In the genomic region with DNA sequence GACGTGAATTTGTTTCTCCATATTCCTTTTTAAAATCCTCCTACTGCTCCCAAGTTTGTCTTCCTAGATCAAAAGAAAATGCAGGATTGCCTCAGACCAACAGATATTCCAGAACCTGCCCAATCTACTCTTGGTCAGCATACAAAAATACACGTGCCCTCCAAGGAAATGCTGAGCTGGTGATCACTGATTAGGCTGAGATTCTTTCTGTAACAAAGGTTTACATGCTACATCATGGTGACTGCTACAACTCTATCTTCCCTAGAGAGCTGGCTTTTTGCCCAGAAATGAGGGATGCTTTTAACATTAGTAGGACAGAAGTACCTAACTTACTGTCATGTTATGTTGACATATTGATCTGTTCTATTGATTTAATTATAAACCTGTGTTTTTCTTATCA, we compare ENCODE assay signal across 21 cellular contexts. TPM values are rescaled to one million over a fixed set of nuclear protein-coding genes. Genes with fewer than 3 reads are reported as not detected.
DNase-seq lines count a peak whose midpoint lies in the region; ATAC-seq and TF ChIP-seq lines count a peak whose summit lies in the region.
"Had no signal": no experiment of that assay in that cellular context is flagged by ENCODE, and none has a peak within 500 bp of the region (broad histone marks: within the 10 kb centered on the region; RNA-seq: fewer than 3 reads in every experiment).

No MANE protein-coding gene starts in this region.

- H2AFZ ChIP-seq in PC-3 (ENCODE audit: low read length) (no peak overlapping the region), fibroblast of lung (ENCODE audit: low read length) (no peak overlapping the region)

- DNase-seq in A172 (ENCODE audit: low spot score) (peak; percentile 59), PC-3 (peak; percentile 76), fibroblast of lung (ENCODE audit: low read depth in 2 of 2) (peak; percentile 3 to 5), aorta (no peak), Caco-2 (no peak), HCEC 1CT (no peak)
- DNase-seq: activated naive CD4-positive, alpha-beta T cell treated with anti-CD3 and anti-CD28 coated beads for 36 hours; effector memory CD4-positive, alpha-beta T cell; NCI-H446; Peyer's patch; small intestine; T-helper 1 cell had no signal

- no peaks in the 10 kb centered on the region for H3K4me1 Mint-ChIP-seq in Caco-2 (ENCODE audit: low read depth, unreplicated experiment)
- H3K4me1 Mint-ChIP-seq: brain had no signal

- TF ChIP-seq CTCF in HEK293 (tag by site-specific recombination; IDR thresholded peaks at IDR 0.05) (no peak), PC-3 (conservative IDR thresholded peaks at IDR 0.05; ENCODE audit: low read depth, low read length) (no peak), fibroblast of lung (conservative IDR thresholded peaks at IDR 0.05 in 1 of 2, IDR thresholded peaks at IDR 0.05 in 1 of 2; ENCODE audit: low read depth in 1 of 2, low read length in 2 of 2) (no peak), Caco-2 (IDR thresholded peaks at IDR 0.05; ENCODE audit: insufficient read depth in 1 of 2, low read depth in 1 of 2, low read length in 1 of 2, severe bottlenecking in 1 of 2, unreplicated experiment in 1 of 2) (no peak)

- H3K9ac ChIP-seq in PC-3 (ENCODE audit: low read length) (no peak overlapping the region), fibroblast of lung (ENCODE audit: insufficient read depth, low read length) (no peak overlapping the region)

- no peak overlapping the region for H3K4me3 Mint-ChIP-seq in Caco-2 (ENCODE audit: unreplicated experiment)
- H3K4me3 Mint-ChIP-seq: activated naive CD4-positive, alpha-beta T cell treated with anti-CD3 and anti-CD28 coated beads for 36 hours; brain; stimulated activated naive CD8-positive, alpha-beta T cell treated with anti-CD3 and anti-CD28 coated beads, Interleukin-15, Interleukin-2, amounts not matched to agents 100 ng/mL and 50 ng/mL, for 24 hours had no signal

- no peak overlapping the region for H3K4me3 ChIP-seq in HEK293 (ENCODE audit: low read depth, low read length)
- no peak overlapping the region for H3K4me3 ChIP-seq in PC-3 (ENCODE audit: low read length)
- no peak overlapping the region for H3K4me3 ChIP-seq in fibroblast of lung (replicated peaks in 1 of 4; ENCODE audit: control extremely low read depth in 1 of 4, insufficient read depth in 1 of 4, low read depth in 3 of 4, low read length in 4 of 4)
- H3K4me3 ChIP-seq in aorta (ENCODE audit: low read length in 2 of 2), result no peak overlapping the region
- H3K4me3 ChIP-seq in Caco-2 (ENCODE audit: low read depth, low read length), result no peak overlapping the region
- H3K4me3 ChIP-seq: Peyer's patch had no signal

- H3K36me3 Mint-ChIP-seq in Caco-2 (ENCODE audit: insufficient read depth, unreplicated experiment), result no peaks in the 10 kb centered on the region
- H3K36me3 Mint-ChIP-seq: brain had no signal

- peaks cover 18% of the 10 kb centered on the region for H3K27me3 Mint-ChIP-seq in Caco-2 (ENCODE audit: insufficient read depth, unreplicated experiment)
- H3K27me3 Mint-ChIP-seq: stimulated activated naive CD8-positive, alpha-beta T cell treated with anti-CD3 and anti-CD28 coated beads, Interleukin-15, Interleukin-2, amounts not matched to agents 100 ng/mL and 50 ng/mL, for 24 hours had no signal

- H3K9me2 ChIP-seq in PC-3 (replicated peaks; ENCODE audit: low read length), result no peaks in the 10 kb centered on the region

- no peaks in the 10 kb centered on the region for H3F3A ChIP-seq in PC-3 (ENCODE audit: low read length, unreplicated experiment)

- WGBS in aorta, 2 donors, result 44 to 50% methylated on average over 2 of the region's 2 CpGs

- H3K4me1 ChIP-seq in HEK293 (ENCODE audit: control insufficient read depth, insufficient read depth, low read length) (peaks cover 4% of the 10 kb centered on the region; the same call in 1 of the 2 replicates), PC-3 (ENCODE audit: insufficient read depth, low read length) (no peaks in the 10 kb centered on the region), fibroblast of lung (ENCODE audit: control insufficient read depth, extremely low read depth, insufficient read depth, low read length) (no peaks in the 10 kb centered on the region), aorta (ENCODE audit: control insufficient read depth in 1 of 2, insufficient read depth in 2 of 2, low read length in 2 of 2) (no peaks in the 10 kb centered on the region), Caco-2 (no peaks in the 10 kb centered on the region)
- H3K4me1 ChIP-seq: Peyer's patch had no signal

- H3K36me3 ChIP-seq in HEK293 (ENCODE audit: control insufficient read depth in 2 of 2, insufficient read depth in 1 of 2, low read length in 2 of 2), result no peaks in the 10 kb centered on the region
- H3K36me3 ChIP-seq in PC-3 (ENCODE audit: low read depth, low read length), result no peaks in the 10 kb centered on the region
- H3K36me3 ChIP-seq in fibroblast of lung (ENCODE audit: control insufficient read depth, insufficient read depth, low read length), result no peaks in the 10 kb centered on the region
- H3K36me3 ChIP-seq in aorta (ENCODE audit: control insufficient read depth in 1 of 2, insufficient read depth in 2 of 2, low read length in 1 of 2), result no peaks in the 10 kb centered on the region
- H3K36me3 ChIP-seq in Caco-2 (ENCODE audit: control insufficient read depth, insufficient read depth, low read length), result no peaks in the 10 kb centered on the region
- H3K36me3 ChIP-seq: Peyer's patch had no signal

- H3K79me2 ChIP-seq in PC-3 (ENCODE audit: low read length), result no peaks in the 10 kb centered on the region
- no peaks in the 10 kb centered on the region for H3K79me2 ChIP-seq in fibroblast of lung (ENCODE audit: control insufficient read depth, insufficient read depth, low read length)

- no peak overlapping the region for H3K27ac Mint-ChIP-seq in Caco-2 (ENCODE audit: unreplicated experiment)
- H3K27ac Mint-ChIP-seq: activated naive CD4-positive, alpha-beta T cell treated with anti-CD3 and anti-CD28 coated beads for 36 hours; brain; stimulated activated naive CD8-positive, alpha-beta T cell treated with anti-CD3 and anti-CD28 coated beads, Interleukin-15, Interleukin-2, amounts not matched to agents 100 ng/mL and 50 ng/mL, for 24 hours had no signal

- no peaks in the 10 kb centered on the region for H4K20me1 ChIP-seq in PC-3 (ENCODE audit: low read length)
- no peaks in the 10 kb centered on the region for H4K20me1 ChIP-seq in fibroblast of lung (ENCODE audit: control insufficient read depth, extremely low read depth, insufficient read depth, low read length)

- ATAC-seq in PC-3 (no peak), aorta (ENCODE audit: low FRiP score) (no peak), GM21381 (IDR thresholded peaks at IDR 0.05; ENCODE audit: unreplicated experiment) (no peak)

- peaks cover 53% of the 10 kb centered on the region for H3K27me3 ChIP-seq in PC-3 (ENCODE audit: low read length)
- H3K27me3 ChIP-seq in fibroblast of lung (ENCODE audit: control insufficient read depth, insufficient read depth, low read length), result no peaks in the 10 kb centered on the region
- H3K27me3 ChIP-seq in aorta (ENCODE audit: control insufficient read depth in 1 of 2, insufficient read depth in 2 of 2, low read length in 1 of 2), result no peaks in the 10 kb centered on the region
- no peaks in the 10 kb centered on the region for H3K27me3 ChIP-seq in Caco-2 (replicated peaks; ENCODE audit: control insufficient read depth, insufficient read depth, low read length)
- H3K27me3 ChIP-seq: Peyer's patch had no signal

- CTCF ChIA-PET in HEK293 (lab: Yijun Ruan, JAX) (interaction anchor here (0.6 to 1.8 kb wide), 2 partner anchors 14 to 196 kb away, joined by 3 to 8 read pairs; no protein-coding TSS in a partner anchor), PC-3 (lab: Charles Lee) (interaction anchor here (0.9 kb wide), 1 partner anchor 14 kb away, joined by 4 read pairs; no protein-coding TSS in a partner anchor), Caco-2 (lab: Charles Lee) (no interaction called here)

- H3K9me3 Mint-ChIP-seq in Caco-2 (ENCODE audit: unreplicated experiment), result peaks cover 18% of the 10 kb centered on the region
- H3K9me3 Mint-ChIP-seq: activated naive CD4-positive, alpha-beta T cell treated with anti-CD3 and anti-CD28 coated beads for 36 hours had no signal

- intact Hi-C loops in PC-3 (cut with micrococcal nuclease), result no loop called here
- intact Hi-C loops in aorta (cut with DNase I), result no loop called here
- intact Hi-C loops in Caco-2 (cut with micrococcal nuclease; ENCODE audit: unreplicated experiment), result no loop called here

- H3K4me2 ChIP-seq in PC-3 (ENCODE audit: low read length) (no peak overlapping the region), fibroblast of lung (ENCODE audit: extremely low read depth, insufficient read depth, low read length) (no peak overlapping the region)

- H3K9me3 ChIP-seq in HEK293 (ENCODE audit: control insufficient read depth, insufficient read depth, low read depth, low read length) (no peaks in the 10 kb centered on the region), PC-3 (ENCODE audit: low read length) (no peaks in the 10 kb centered on the region), fibroblast of lung (ENCODE audit: control insufficient read depth, insufficient read depth, low read depth, low read length) (no peaks in the 10 kb centered on the region), aorta (ENCODE audit: control insufficient read depth, low read length) (no peaks in the 10 kb centered on the region), Caco-2 (no peaks in the 10 kb centered on the region; the same call in 1 of the 2 replicates)

- POLR2A ChIA-PET in HEK293 (lab: Yijun Ruan, JAX) (no interaction called here), PC-3 (lab: Charles Lee; ENCODE audit: unreplicated experiment) (no interaction called here), Caco-2 (lab: Charles Lee) (no interaction called here)

- H3K27ac ChIP-seq in HEK293 (ENCODE audit: extremely low read depth, low read depth, low read length) (no peak overlapping the region), PC-3 (ENCODE audit: low read length) (no peak overlapping the region), fibroblast of lung (ENCODE audit: insufficient read depth, low read length) (no peak overlapping the region), aorta (ENCODE audit: low read depth in 1 of 2, low read length in 2 of 2) (no peak overlapping the region)
- H3K27ac ChIP-seq: HL-60, Peyer's patch had no signal

- no TSS peak for BruUV-seq in PC-3 (replicated peaks; lab: Mats Ljungman, UMichigan)
- BruUV-seq in Caco-2 (replicated peaks; lab: Mats Ljungman, UMichigan), result no TSS peak

RNA-seq across cellular contexts. Expression of gene OR2Y1, which starts 35.5 kb away (rescaled TPM):
- total RNA-seq in A172 (2014; rRNA removed; shearing (Covaris generic)), result not detected in 2 replicates
- total RNA-seq in PC-3 (2014; rRNA removed) (not detected in 2 replicates), fibroblast of lung (not detected in 2 replicates), aorta (not detected), Caco-2 (2022) (not detected in 2 replicates)
- polyA plus RNA-seq in fibroblast of lung (not detected in 2 replicates), aorta (not detected)
- not detected in 2 replicates for polyA plus RNA-seq in fibroblast of lung (2012)
- not detected in 2 replicates for polyA minus RNA-seq in fibroblast of lung (ENCODE audit: low replicate concordance)
- total RNA-seq: activated naive CD4-positive, alpha-beta T cell treated with anti-CD3 and anti-CD28 coated beads for 36 hours; glomerular endothelial cell; mononuclear cell; osteocyte; Peyer's patch had no signal
- polyA plus RNA-seq: keratinocyte, small intestine had no signal

RNA-seq across cellular contexts. Expression of gene FLT4, which starts 55.0 kb away (rescaled TPM):
- 9.8 and 11.5 TPM in 2 replicates for total RNA-seq in A172 (2014; rRNA removed; shearing (Covaris generic))
- total RNA-seq in PC-3 (2014; rRNA removed) (not detected in 2 replicates), fibroblast of lung (0.17 and 0.26 TPM in 2 replicates), aorta (10 to 100 TPM; 13.7 to 22.1 TPM), Caco-2 (2022) (not detected in 2 replicates)
- polyA plus RNA-seq in fibroblast of lung (0.14 TPM in 1 of 2 replicates, not detected in the other), aorta (1 to 10 TPM in 1 of 2 donors, under 1 TPM in 1; 0.13 to 1.6 TPM)
- polyA plus RNA-seq in fibroblast of lung (2012), result 0.16 TPM in 1 of 2 replicates, not detected in the other
- polyA minus RNA-seq in fibroblast of lung (ENCODE audit: low replicate concordance), result not detected in 2 replicates
- polyA plus RNA-seq: keratinocyte had no signal

Comparison
In these comparisons a context has a peak if more than half of its experiments do, and no peak if none do; other contexts are left out.
1. DNase-seq: peak in A172 (single experiment), PC-3 (single experiment) and fibroblast of lung (2 of 2); none in aorta (0 of 2), Caco-2 (0 of 2) and HCEC 1CT (single experiment).